ENCODE assay signal across 12 cellular contexts in genomic region chr3:133488785-133489367, GRCh38.
DNase-seq lines count a peak whose midpoint lies in the region; ATAC-seq, FAIRE-seq and TF ChIP-seq lines count a peak whose summit lies in the region.
"Had no signal": no experiment of that assay in that cellular context is flagged by ENCODE, and none has a peak within 500 bp of the region (broad histone marks: within the 10 kb centered on the region; RNA-seq: fewer than 3 reads in every experiment).

No MANE protein-coding gene starts in this region.

- H3K4me1 ChIP-seq in RWPE2 (ENCODE audit: insufficient read depth, poor library complexity, severe bottlenecking) (no peaks in the 10 kb centered on the region), H9 (ENCODE audit: insufficient read depth, low read length) (no peaks in the 10 kb centered on the region; the same call in 1 of the 2 replicates)

- H2BK5ac ChIP-seq in H9 (ENCODE audit: insufficient read length, low read length) = no peak overlapping the region

- H3K56ac ChIP-seq in H9 (ENCODE audit: insufficient read length, low read depth, low read length) = no peak overlapping the region

- POLR2A ChIA-PET in AG04449 (lab: Yijun Ruan, JAX) = interaction anchor here (1.1 kb wide), 1 partner anchor 88 kb away, joined by 3 read pairs; no protein-coding TSS in a partner anchor

- ATAC-seq in RWPE2 (ENCODE audit: low read depth) (peak; percentile 74), HG02973 (IDR thresholded peaks at IDR 0.05; ENCODE audit: unreplicated experiment) (no peak)

- FAIRE-seq in GM18507 (lab: Jason Lieb, UNC) = peak; percentile 48
- FAIRE-seq: endometrium had no signal

- CTCF ChIA-PET in AG04449 (lab: Yijun Ruan, JAX) = interaction anchor here (0.6 to 6.5 kb wide), 26 partner anchors 8 to 762 kb away, joined by 3 to 48 read pairs (median 4); no protein-coding TSS in a partner anchor

- no peak overlapping the region for H3K9ac ChIP-seq in H9 (ENCODE audit: extremely low read depth, insufficient read length, low read length)

- H3K4me3 Mint-ChIP-seq in H9 = no peak overlapping the region
- H3K4me3 Mint-ChIP-seq: stimulated activated naive CD8-positive, alpha-beta T cell treated with anti-CD3 and anti-CD28 coated beads, Interleukin-15, Interleukin-2, amounts not matched to agents 100 ng/mL and 50 ng/mL, for 24 hours had no signal

- H3K36me3 Mint-ChIP-seq in H9 (ENCODE audit: insufficient read depth in 1 of 3, low read depth in 3 of 3) = peaks cover 16 to 28% (median 26%) of the 10 kb centered on the region in 3 experiments

- H3K27me3 ChIP-seq in RWPE2 (ENCODE audit: insufficient read depth, poor library complexity, severe bottlenecking) (no peaks in the 10 kb centered on the region), H9 (ENCODE audit: insufficient read depth, low read length) (no peaks in the 10 kb centered on the region)
- H3K27me3 ChIP-seq: neutrophil had no signal

- no peak overlapping the region for H2BK15ac ChIP-seq in H9 (ENCODE audit: low read depth, low read length)

- TF ChIP-seq CTCF in AG04449 (IDR thresholded peaks at IDR 0.05; ENCODE audit: insufficient read depth, low read length, missing control alignments) = no peak
- no peak for TF ChIP-seq CTCF in RWPE2 (IDR thresholded peaks at IDR 0.05; ENCODE audit: poor library complexity, severe bottlenecking)
- TF ChIP-seq CTCF in foreskin fibroblast (IDR thresholded peaks at IDR 0.05; ENCODE audit: low read depth, low read length) = no peak
- no peak for TF ChIP-seq CTCF in H9 (conservative IDR thresholded peaks at IDR 0.05)

- no peak overlapping the region for H3K4ac ChIP-seq in H9 (ENCODE audit: low read depth, low read length)

- no peak overlapping the region for H3K27ac ChIP-seq in RWPE2 (ENCODE audit: poor library complexity, severe bottlenecking)
- H3K27ac ChIP-seq in H9 (ENCODE audit: insufficient read length, low read depth, low read length) = no peak overlapping the region
- H3K27ac ChIP-seq: neutrophil had no signal

- H3K9me3 ChIP-seq in RWPE2 (ENCODE audit: severe bottlenecking) = no peaks in the 10 kb centered on the region
- peaks cover 22% of the 10 kb centered on the region for H3K9me3 ChIP-seq in H9 (ENCODE audit: control insufficient read depth, low read depth, low read length)
- H3K9me3 ChIP-seq: neutrophil had no signal

- H3K4me1 Mint-ChIP-seq in H9 = peaks cover 29 to 32% of the 10 kb centered on the region in 2 experiments

- no peak overlapping the region for H4K8ac ChIP-seq in H9 (replicated peaks; ENCODE audit: insufficient read length, low read depth, low read length)

- peaks cover 4% of the 10 kb centered on the region; the same call in 1 of the 2 replicates for H3K27me3 Mint-ChIP-seq in H9 (ENCODE audit: low read depth)
- H3K27me3 Mint-ChIP-seq: stimulated activated naive CD8-positive, alpha-beta T cell treated with anti-CD3 and anti-CD28 coated beads, Interleukin-15, Interleukin-2, amounts not matched to agents 100 ng/mL and 50 ng/mL, for 24 hours had no signal

- H4K20me1 ChIP-seq in H9 (ENCODE audit: control insufficient read depth, insufficient read depth, insufficient read length) = no peaks in the 10 kb centered on the region

- H4K91ac ChIP-seq in H9 (ENCODE audit: insufficient read length, low read depth, low read length) = no peak overlapping the region

- no peak overlapping the region for H2BK20ac ChIP-seq in H9 (ENCODE audit: low read depth, low read length, poor library complexity, severe bottlenecking)

- no peak overlapping the region for H2BK120ac ChIP-seq in H9 (ENCODE audit: low read depth, low read length, poor library complexity, severe bottlenecking)

- H3K4me2 ChIP-seq in H9 (ENCODE audit: insufficient read depth, insufficient read length, low read length) = no peak overlapping the region

- H3K36me3 ChIP-seq in RWPE2 (ENCODE audit: low read depth) = no peaks in the 10 kb centered on the region
- H3K36me3 ChIP-seq: neutrophil had no signal

- no peak overlapping the region for H3T11ph ChIP-seq in H9 (ENCODE audit: low read length)

- DNase-seq in AG04449 (ENCODE audit: low read depth, low spot score) (peak; percentile 45), GM18507 (ENCODE audit: extremely low spot score, insufficient read length, low read depth) (no peak), RWPE2 (ENCODE audit: low spot score) (no peak), foreskin fibroblast (peak; percentile 70 to 79), H9 (no peak), CD1c-positive myeloid dendritic cell (ENCODE audit: extremely low spot score) (no peak), NCI-H510A (lab: John Stamatoyannopoulos, UW) (no peak)
- DNase-seq: NCI-H1694 treated with DMSO at 0.1 percent for 48 hours had no signal

- WGBS in H9 (ENCODE audit: extremely low coverage, insufficient read length, low lambda C conversion rate) = no CpG with 5 or more reads among the region's 3 CpGs

- H4K5ac ChIP-seq in H9 (ENCODE audit: insufficient read length, low read depth, low read length) = no peak overlapping the region

- no peak overlapping the region for H3K18ac ChIP-seq in H9 (ENCODE audit: insufficient read length, low read depth, low read length)

- H2AK5ac ChIP-seq in H9 (ENCODE audit: insufficient read length, low read length) = no peak overlapping the region

- H3K23ac ChIP-seq in H9 (ENCODE audit: insufficient read length, low read depth, low read length) = no peak overlapping the region

- H2AFZ ChIP-seq in H9 (ENCODE audit: low read length) = no peak overlapping the region

- no peak overlapping the region; a peak in 1 of 7 replicates for H3K27ac Mint-ChIP-seq in H9

- H3K79me1 ChIP-seq in H9 (ENCODE audit: insufficient read depth, low read depth, low read length, poor library complexity, severe bottlenecking) = no peaks in the 10 kb centered on the region

- H2BK12ac ChIP-seq in H9 (ENCODE audit: insufficient read length, low read depth, low read length) = no peak overlapping the region

- H3K79me2 ChIP-seq in H9 (ENCODE audit: insufficient read depth, low read length) = no peaks in the 10 kb centered on the region

- no peak overlapping the region for H3K4me3 ChIP-seq in AG04449 (ENCODE audit: low read depth, low read length)
- H3K4me3 ChIP-seq in RWPE2 (ENCODE audit: severe bottlenecking) = no peak overlapping the region
- H3K4me3 ChIP-seq in foreskin fibroblast (ENCODE audit: low read depth in 1 of 2, low read length in 2 of 2) = no peak overlapping the region

- peaks cover 34 to 45% of the 10 kb centered on the region in 2 experiments for H3K9me3 Mint-ChIP-seq in H9
- H3K9me3 Mint-ChIP-seq: stimulated activated naive CD8-positive, alpha-beta T cell treated with anti-CD3 and anti-CD28 coated beads, Interleukin-15, Interleukin-2, amounts not matched to agents 100 ng/mL and 50 ng/mL, for 24 hours had no signal

- H3K23me2 ChIP-seq in H9 (ENCODE audit: insufficient read length, low read depth, low read length, poor library complexity, severe bottlenecking) = no peaks in the 10 kb centered on the region

- H3K14ac ChIP-seq in H9 (ENCODE audit: insufficient read depth, low read length) = no peak overlapping the region

Comparison
In these comparisons a context has a peak if more than half of its experiments do, and no peak if none do; other contexts are left out.
1. DNase-seq: peak in AG04449 (single experiment) and foreskin fibroblast (2 of 2); none in GM18507 (single experiment), RWPE2 (single experiment), H9 (single experiment), CD1c-positive myeloid dendritic cell (single experiment) and NCI-H510A (single experiment).